1 cellular context compared by ENCODE assay signal in the genomic region with DNA sequence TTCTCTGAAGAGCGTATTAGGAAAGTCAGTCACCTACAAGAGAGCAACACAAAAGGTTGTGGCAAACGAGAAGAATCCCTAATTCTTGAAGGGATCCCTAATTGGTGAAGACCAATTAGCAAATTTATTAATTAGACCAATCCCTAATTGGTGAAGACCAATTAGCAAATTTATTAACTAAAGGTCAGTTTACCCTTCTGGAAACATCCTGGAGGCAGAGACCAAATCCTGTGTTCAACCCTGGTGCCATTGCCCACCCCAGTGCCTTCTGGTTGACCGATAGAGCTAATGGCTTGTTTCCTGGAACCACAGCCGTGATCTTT.
TF ChIP-seq lines count a peak whose summit lies in the region.

No MANE protein-coding gene starts in this region.

TF ChIP-seq in HepG2, 621 proteins besides CTCF, POLR2A, EP300 and RAD21:
- TF ChIP-seq, protein P1, sequence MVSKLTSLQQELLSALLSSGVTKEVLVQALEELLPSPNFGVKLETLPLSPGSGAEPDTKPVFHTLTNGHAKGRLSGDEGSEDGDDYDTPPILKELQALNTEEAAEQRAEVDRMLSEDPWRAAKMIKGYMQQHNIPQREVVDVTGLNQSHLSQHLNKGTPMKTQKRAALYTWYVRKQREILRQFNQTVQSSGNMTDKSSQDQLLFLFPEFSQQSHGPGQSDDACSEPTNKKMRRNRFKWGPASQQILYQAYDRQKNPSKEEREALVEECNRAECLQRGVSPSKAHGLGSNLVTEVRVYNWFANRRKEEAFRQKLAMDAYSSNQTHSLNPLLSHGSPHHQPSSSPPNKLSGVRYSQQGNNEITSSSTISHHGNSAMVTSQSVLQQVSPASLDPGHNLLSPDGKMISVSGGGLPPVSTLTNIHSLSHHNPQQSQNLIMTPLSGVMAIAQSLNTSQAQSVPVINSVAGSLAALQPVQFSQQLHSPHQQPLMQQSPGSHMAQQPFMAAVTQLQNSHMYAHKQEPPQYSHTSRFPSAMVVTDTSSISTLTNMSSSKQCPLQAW (CRISPR knock-in tag; IDR thresholded peaks at IDR 0.05), result 0 out of 2 replicates have a peak, but pooled peaks have one; percentile 7
- TF ChIP-seq ZC3H4 (CRISPR knock-in tag; IDR thresholded peaks at IDR 0.05; ENCODE audit: borderline replicate concordance), result peak; percentile 71; the same call in 1 of the 2 replicates
- 0 out of 2 replicates have a peak, but pooled peaks have one; percentile 23 for TF ChIP-seq CBFB (CRISPR knock-in tag; IDR thresholded peaks at IDR 0.05)
- no peak for TF ChIP-seq GTF2F1 (IDR thresholded peaks at IDR 0.05; ENCODE audit: low read length)
- TF ChIP-seq SATB2 (CRISPR knock-in tag; IDR thresholded peaks at IDR 0.05), result peak; percentile 23; the same call in 1 of the 2 replicates
- no peak for TF ChIP-seq MEIS1 (CRISPR knock-in tag; IDR thresholded peaks at IDR 0.05; ENCODE audit: borderline replicate concordance)
- TF ChIP-seq, protein P2, sequence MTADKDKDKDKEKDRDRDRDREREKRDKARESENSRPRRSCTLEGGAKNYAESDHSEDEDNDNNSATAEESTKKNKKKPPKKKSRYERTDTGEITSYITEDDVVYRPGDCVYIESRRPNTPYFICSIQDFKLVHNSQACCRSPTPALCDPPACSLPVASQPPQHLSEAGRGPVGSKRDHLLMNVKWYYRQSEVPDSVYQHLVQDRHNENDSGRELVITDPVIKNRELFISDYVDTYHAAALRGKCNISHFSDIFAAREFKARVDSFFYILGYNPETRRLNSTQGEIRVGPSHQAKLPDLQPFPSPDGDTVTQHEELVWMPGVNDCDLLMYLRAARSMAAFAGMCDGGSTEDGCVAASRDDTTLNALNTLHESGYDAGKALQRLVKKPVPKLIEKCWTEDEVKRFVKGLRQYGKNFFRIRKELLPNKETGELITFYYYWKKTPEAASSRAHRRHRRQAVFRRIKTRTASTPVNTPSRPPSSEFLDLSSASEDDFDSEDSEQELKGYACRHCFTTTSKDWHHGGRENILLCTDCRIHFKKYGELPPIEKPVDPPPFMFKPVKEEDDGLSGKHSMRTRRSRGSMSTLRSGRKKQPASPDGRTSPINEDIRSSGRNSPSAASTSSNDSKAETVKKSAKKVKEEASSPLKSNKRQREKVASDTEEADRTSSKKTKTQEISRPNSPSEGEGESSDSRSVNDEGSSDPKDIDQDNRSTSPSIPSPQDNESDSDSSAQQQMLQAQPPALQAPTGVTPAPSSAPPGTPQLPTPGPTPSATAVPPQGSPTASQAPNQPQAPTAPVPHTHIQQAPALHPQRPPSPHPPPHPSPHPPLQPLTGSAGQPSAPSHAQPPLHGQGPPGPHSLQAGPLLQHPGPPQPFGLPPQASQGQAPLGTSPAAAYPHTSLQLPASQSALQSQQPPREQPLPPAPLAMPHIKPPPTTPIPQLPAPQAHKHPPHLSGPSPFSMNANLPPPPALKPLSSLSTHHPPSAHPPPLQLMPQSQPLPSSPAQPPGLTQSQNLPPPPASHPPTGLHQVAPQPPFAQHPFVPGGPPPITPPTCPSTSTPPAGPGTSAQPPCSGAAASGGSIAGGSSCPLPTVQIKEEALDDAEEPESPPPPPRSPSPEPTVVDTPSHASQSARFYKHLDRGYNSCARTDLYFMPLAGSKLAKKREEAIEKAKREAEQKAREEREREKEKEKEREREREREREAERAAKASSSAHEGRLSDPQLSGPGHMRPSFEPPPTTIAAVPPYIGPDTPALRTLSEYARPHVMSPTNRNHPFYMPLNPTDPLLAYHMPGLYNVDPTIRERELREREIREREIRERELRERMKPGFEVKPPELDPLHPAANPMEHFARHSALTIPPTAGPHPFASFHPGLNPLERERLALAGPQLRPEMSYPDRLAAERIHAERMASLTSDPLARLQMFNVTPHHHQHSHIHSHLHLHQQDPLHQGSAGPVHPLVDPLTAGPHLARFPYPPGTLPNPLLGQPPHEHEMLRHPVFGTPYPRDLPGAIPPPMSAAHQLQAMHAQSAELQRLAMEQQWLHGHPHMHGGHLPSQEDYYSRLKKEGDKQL (CRISPR knock-in tag; IDR thresholded peaks at IDR 0.05; ENCODE audit: low read depth), result peak; percentile 67; the same call in 1 of the 2 replicates
- TF ChIP-seq, protein P3, sequence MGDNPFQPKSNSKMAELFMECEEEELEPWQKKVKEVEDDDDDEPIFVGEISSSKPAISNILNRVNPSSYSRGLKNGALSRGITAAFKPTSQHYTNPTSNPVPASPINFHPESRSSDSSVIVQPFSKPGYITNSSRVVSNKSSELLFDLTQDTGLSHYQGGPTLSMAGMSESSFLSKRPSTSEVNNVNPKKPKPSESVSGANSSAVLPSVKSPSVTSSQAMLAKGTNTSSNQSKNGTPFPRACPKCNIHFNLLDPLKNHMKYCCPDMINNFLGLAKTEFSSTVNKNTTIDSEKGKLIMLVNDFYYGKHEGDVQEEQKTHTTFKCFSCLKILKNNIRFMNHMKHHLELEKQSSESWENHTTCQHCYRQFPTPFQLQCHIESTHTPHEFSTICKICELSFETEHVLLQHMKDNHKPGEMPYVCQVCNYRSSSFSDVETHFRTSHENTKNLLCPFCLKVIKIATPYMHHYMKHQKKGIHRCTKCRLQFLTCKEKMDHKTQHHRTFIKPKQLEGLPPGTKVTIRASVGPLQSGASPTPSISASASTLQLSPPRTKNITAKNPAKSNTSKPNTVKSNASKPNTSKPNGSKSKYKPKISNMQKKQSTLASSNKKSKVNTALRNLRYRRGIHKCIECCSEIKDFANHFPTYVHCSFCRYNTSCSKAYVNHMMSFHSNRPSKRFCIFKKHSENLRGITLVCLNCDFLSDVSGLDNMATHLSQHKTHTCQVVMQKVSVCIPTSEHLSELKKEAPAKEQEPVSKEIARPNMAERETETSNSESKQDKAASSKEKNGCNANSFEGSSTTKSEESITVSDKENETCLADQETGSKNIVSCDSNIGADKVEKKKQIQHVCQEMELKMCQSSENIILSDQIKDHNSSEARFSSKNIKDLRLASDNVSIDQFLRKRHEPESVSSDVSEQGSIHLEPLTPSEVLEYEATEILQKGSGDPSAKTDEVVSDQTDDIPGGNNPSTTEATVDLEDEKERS (CRISPR knock-in tag; IDR thresholded peaks at IDR 0.05), result peak; percentile 14
- TF ChIP-seq ZEB1 (IDR thresholded peaks at IDR 0.05; ENCODE audit: insufficient replicate concordance, low read depth), result peak; percentile 11
- 0 out of 2 replicates have a peak, but pooled peaks have one; percentile 15 for TF ChIP-seq SAFB2 (CRISPR knock-in tag; IDR thresholded peaks at IDR 0.05; ENCODE audit: borderline replicate concordance, low read depth)
- peak; percentile 37; the same call in 1 of the 2 replicates for TF ChIP-seq ZNF143 (CRISPR knock-in tag; IDR thresholded peaks at IDR 0.05)
- TF ChIP-seq MBD4 (IDR thresholded peaks at IDR 0.05; ENCODE audit: borderline replicate concordance, low read length), result 0 out of 2 replicates have a peak, but pooled peaks have one; percentile 86
- TF ChIP-seq, protein P4, sequence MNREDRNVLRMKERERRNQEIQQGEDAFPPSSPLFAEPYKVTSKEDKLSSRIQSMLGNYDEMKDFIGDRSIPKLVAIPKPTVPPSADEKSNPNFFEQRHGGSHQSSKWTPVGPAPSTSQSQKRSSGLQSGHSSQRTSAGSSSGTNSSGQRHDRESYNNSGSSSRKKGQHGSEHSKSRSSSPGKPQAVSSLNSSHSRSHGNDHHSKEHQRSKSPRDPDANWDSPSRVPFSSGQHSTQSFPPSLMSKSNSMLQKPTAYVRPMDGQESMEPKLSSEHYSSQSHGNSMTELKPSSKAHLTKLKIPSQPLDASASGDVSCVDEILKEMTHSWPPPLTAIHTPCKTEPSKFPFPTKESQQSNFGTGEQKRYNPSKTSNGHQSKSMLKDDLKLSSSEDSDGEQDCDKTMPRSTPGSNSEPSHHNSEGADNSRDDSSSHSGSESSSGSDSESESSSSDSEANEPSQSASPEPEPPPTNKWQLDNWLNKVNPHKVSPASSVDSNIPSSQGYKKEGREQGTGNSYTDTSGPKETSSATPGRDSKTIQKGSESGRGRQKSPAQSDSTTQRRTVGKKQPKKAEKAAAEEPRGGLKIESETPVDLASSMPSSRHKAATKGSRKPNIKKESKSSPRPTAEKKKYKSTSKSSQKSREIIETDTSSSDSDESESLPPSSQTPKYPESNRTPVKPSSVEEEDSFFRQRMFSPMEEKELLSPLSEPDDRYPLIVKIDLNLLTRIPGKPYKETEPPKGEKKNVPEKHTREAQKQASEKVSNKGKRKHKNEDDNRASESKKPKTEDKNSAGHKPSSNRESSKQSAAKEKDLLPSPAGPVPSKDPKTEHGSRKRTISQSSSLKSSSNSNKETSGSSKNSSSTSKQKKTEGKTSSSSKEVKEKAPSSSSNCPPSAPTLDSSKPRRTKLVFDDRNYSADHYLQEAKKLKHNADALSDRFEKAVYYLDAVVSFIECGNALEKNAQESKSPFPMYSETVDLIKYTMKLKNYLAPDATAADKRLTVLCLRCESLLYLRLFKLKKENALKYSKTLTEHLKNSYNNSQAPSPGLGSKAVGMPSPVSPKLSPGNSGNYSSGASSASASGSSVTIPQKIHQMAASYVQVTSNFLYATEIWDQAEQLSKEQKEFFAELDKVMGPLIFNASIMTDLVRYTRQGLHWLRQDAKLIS (CRISPR knock-in tag; IDR thresholded peaks at IDR 0.05), result peak; percentile 43; the same call in 1 of the 2 replicates
- 0 out of 2 replicates have a peak, but pooled peaks have one; percentile 64 for TF ChIP-seq NFKBIZ (CRISPR knock-in tag; IDR thresholded peaks at IDR 0.05)
- TF ChIP-seq SIX1 (CRISPR knock-in tag; IDR thresholded peaks at IDR 0.05; ENCODE audit: borderline replicate concordance), result no peak
- TF ChIP-seq, protein P5, sequence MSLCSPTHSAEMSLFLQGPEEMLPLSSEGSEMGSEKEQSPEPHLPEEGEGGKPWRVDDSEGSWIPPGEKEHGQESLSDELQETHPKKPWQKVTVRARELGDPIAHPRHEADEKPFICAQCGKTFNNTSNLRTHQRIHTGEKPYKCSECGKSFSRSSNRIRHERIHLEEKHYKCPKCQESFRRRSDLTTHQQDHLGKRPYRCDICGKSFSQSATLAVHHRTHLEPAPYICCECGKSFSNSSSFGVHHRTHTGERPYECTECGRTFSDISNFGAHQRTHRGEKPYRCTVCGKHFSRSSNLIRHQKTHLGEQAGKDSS (CRISPR knock-in tag; IDR thresholded peaks at IDR 0.05; ENCODE audit: borderline replicate concordance, low read depth), result 0 out of 2 replicates have a peak, but pooled peaks have one; percentile 11
- peak; percentile 13; the same call in 1 of the 2 replicates for TF ChIP-seq AKAP8 (CRISPR knock-in tag; IDR thresholded peaks at IDR 0.05)
- peak; percentile 26; the same call in 1 of the 2 replicates for TF ChIP-seq ZNF263 (CRISPR knock-in tag; IDR thresholded peaks at IDR 0.05)
- no peak for TF ChIP-seq YEATS2 (CRISPR knock-in tag; IDR thresholded peaks at IDR 0.05; ENCODE audit: borderline replicate concordance)
- 0 out of 2 replicates have a peak, but pooled peaks have one; percentile 18 for TF ChIP-seq ISX (CRISPR knock-in tag; conservative IDR thresholded peaks at IDR 0.05)
- TF ChIP-seq, protein P6, sequence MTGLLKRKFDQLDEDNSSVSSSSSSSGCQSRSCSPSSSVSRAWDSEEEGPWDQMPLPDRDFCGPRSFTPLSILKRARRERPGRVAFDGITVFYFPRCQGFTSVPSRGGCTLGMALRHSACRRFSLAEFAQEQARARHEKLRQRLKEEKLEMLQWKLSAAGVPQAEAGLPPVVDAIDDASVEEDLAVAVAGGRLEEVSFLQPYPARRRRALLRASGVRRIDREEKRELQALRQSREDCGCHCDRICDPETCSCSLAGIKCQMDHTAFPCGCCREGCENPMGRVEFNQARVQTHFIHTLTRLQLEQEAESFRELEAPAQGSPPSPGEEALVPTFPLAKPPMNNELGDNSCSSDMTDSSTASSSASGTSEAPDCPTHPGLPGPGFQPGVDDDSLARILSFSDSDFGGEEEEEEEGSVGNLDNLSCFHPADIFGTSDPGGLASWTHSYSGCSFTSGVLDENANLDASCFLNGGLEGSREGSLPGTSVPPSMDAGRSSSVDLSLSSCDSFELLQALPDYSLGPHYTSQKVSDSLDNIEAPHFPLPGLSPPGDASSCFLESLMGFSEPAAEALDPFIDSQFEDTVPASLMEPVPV (CRISPR knock-in tag; IDR thresholded peaks at IDR 0.05), result no peak
- TF ChIP-seq, protein P7, sequence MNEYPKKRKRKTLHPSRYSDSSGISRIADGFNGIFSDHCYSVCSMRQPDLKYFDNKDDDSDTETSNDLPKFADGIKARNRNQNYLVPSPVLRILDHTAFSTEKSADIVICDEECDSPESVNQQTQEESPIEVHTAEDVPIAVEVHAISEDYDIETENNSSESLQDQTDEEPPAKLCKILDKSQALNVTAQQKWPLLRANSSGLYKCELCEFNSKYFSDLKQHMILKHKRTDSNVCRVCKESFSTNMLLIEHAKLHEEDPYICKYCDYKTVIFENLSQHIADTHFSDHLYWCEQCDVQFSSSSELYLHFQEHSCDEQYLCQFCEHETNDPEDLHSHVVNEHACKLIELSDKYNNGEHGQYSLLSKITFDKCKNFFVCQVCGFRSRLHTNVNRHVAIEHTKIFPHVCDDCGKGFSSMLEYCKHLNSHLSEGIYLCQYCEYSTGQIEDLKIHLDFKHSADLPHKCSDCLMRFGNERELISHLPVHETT (CRISPR knock-in tag; conservative IDR thresholded peaks at IDR 0.05), result 0 out of 2 replicates have a peak, but pooled peaks have one; percentile 40
- TF ChIP-seq RFXAP (CRISPR knock-in tag; IDR thresholded peaks at IDR 0.05; ENCODE audit: borderline replicate concordance), result 0 out of 2 replicates have a peak, but pooled peaks have one; percentile 18
